In the genomic region with DNA sequence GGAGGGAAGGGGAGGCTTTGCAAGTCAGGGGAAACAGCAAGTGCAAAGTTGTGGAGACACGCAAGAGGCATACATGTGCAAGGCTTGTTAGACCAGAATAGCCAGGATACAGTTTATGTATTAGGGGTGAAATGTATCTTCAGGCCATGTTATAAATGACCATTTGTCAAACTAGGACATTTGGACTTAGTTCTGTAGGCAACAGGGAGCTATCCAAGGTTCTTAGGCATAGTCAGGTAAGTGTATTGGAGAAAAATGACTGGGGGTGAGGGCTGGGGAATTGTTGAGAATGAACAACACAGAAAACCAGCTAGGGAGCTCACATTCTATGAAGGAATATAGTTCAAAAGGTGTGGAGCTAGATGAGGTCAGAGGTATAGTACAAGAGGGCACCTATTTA, we compare ENCODE assay signal across 16 cellular contexts. TPM values are rescaled to one million over a fixed set of nuclear protein-coding genes. Genes with fewer than 3 reads are reported as not detected.
DNase-seq lines count a peak whose midpoint lies in the region; ATAC-seq and TF ChIP-seq lines count a peak whose summit lies in the region.
"Had no signal": no experiment of that assay in that cellular context is flagged by ENCODE, and none has a peak within 500 bp of the region (broad histone marks: within the 10 kb centered on the region; RNA-seq: fewer than 3 reads in every experiment).

No MANE protein-coding gene starts in this region.

- BruUV-seq in IMR-90 (replicated peaks; lab: Mats Ljungman, UMichigan): no TSS peak

- no peak overlapping the region for H2BK20ac ChIP-seq in IMR-90 (ENCODE audit: low read depth, low read length)

- H4K8ac ChIP-seq in IMR-90 (ENCODE audit: low read depth in 2 of 2, low read length in 2 of 2): no peak overlapping the region

- H2AK9ac ChIP-seq in IMR-90 (replicated peaks; ENCODE audit: low read depth, low read length, poor library complexity): no peak overlapping the region

- no peak overlapping the region for H3K9ac ChIP-seq in IMR-90 (ENCODE audit: low read depth, low read length)

- POLR2A ChIA-PET in IMR-90 (lab: Charles Lee; ENCODE audit: unreplicated experiment): no interaction called here

- no peaks in the 10 kb centered on the region for H3K79me1 ChIP-seq in IMR-90 (ENCODE audit: low read depth in 1 of 2, low read length in 2 of 2)

- H3K18ac ChIP-seq in IMR-90 (ENCODE audit: low read depth, low read length): no peak overlapping the region

- H3K27me3 ChIP-seq in IMR-90 (ENCODE audit: control insufficient read depth, insufficient read depth, low read length): no peaks in the 10 kb centered on the region; the same call in 1 of the 2 replicates
- H3K27me3 ChIP-seq: SJSA1 had no signal

- H3K4me2 ChIP-seq in IMR-90 (ENCODE audit: low read depth, low read length): no peak overlapping the region

- CTCF ChIA-PET in IMR-90 (lab: Yijun Ruan, JAX): interaction anchor here (1.0 kb wide), 1 partner anchor 36 kb away, joined by 3 read pairs; no protein-coding TSS in a partner anchor

- H4K5ac ChIP-seq in IMR-90 (ENCODE audit: low read depth, low read length): no peak overlapping the region

- dilution Hi-C loops in IMR-90 (cut with HindIII; ENCODE audit: low sequenced_read_pairs, unreplicated experiment): no loop called here

- no peak overlapping the region for H2AK5ac ChIP-seq in IMR-90 (ENCODE audit: low read depth, low read length)

- ATAC-seq in IMR-90 (ENCODE audit: low read depth) (no peak), GM18517 (IDR thresholded peaks at IDR 0.05; ENCODE audit: unreplicated experiment) (no peak)

- no peak overlapping the region for H4K91ac ChIP-seq in IMR-90 (ENCODE audit: insufficient read depth, low read depth, low read length)

- no peak overlapping the region for H3K4ac ChIP-seq in IMR-90 (ENCODE audit: low read depth, low read length)

- no peak overlapping the region for H2AFZ ChIP-seq in IMR-90 (replicated peaks; ENCODE audit: low read length, poor library complexity)

- no peaks in the 10 kb centered on the region for H3K9me3 ChIP-seq in IMR-90 (ENCODE audit: control insufficient read depth, insufficient read depth, low read length)
- H3K9me3 ChIP-seq: Caco-2, SJSA1 had no signal

- in situ Hi-C loops in IMR-90 (cut with MboI; ENCODE audit: low sequenced_read_pairs): no loop called here

- no peaks in the 10 kb centered on the region for H3K9me1 ChIP-seq in IMR-90 (ENCODE audit: insufficient read depth, low read length)

- no peak overlapping the region for H3K27ac ChIP-seq in IMR-90 (ENCODE audit: insufficient read depth, low read length)
- H3K27ac ChIP-seq: RWPE1, SJSA1 had no signal

- no peak for TF ChIP-seq CTCF in AG10803 (conservative IDR thresholded peaks at IDR 0.05; ENCODE audit: low read length)
- no peak for TF ChIP-seq CTCF in IMR-90 (conservative IDR thresholded peaks at IDR 0.05; ENCODE audit: low read depth, low read length)
- no peak for TF ChIP-seq CTCF in epithelial cell of esophagus (IDR thresholded peaks at IDR 0.05; ENCODE audit: insufficient read depth, low read depth, low read length, missing control alignments)

- intact Hi-C loops in IMR-90 (cut with micrococcal nuclease): no loop called here

- no peak overlapping the region for H3K14ac ChIP-seq in IMR-90 (replicated peaks; ENCODE audit: low read depth, low read length)

- no peak overlapping the region for H2BK5ac ChIP-seq in IMR-90 (ENCODE audit: low read depth, low read length, poor library complexity, severe bottlenecking)

- no peak overlapping the region for H3K23ac ChIP-seq in IMR-90 (ENCODE audit: low read depth, low read length)

- TF ChIP-seq RAD21 in IMR-90 (IDR thresholded peaks at IDR 0.05; ENCODE audit: low read length): no peak

- no peak overlapping the region for H3K4me3 ChIP-seq in AG10803 (ENCODE audit: low read length)
- H3K4me3 ChIP-seq in IMR-90 (ENCODE audit: insufficient read depth, low read depth, low read length): no peak overlapping the region
- no peak overlapping the region for H3K4me3 ChIP-seq in epithelial cell of esophagus (ENCODE audit: low read length)
- H3K4me3 ChIP-seq: SJSA1 had no signal

- no peaks in the 10 kb centered on the region for H3K4me1 ChIP-seq in IMR-90 (ENCODE audit: control insufficient read depth, insufficient read depth, low read length)
- H3K4me1 ChIP-seq: Caco-2, SJSA1 had no signal

- H3K36me3 ChIP-seq in IMR-90 (ENCODE audit: control insufficient read depth, insufficient read depth, low read length): no peaks in the 10 kb centered on the region
- H3K36me3 ChIP-seq: SJSA1 had no signal

- no peaks in the 10 kb centered on the region for H4K20me1 ChIP-seq in IMR-90 (ENCODE audit: insufficient read depth, low read length)

- WGBS in IMR-90 (ENCODE audit: extremely low coverage in 2 of 2, insufficient read length in 1 of 2), 2 experiments: 80% methylated on average over 1 of the region's 1 CpG; no CpG with 5 or more reads in 1 of the 2 experiments

- no peak overlapping the region for H2BK120ac ChIP-seq in IMR-90 (ENCODE audit: low read depth, low read length)

- TF ChIP-seq POLR2A in IMR-90 (IDR thresholded peaks at IDR 0.05; ENCODE audit: low read depth, low read length): no peak

- H3K56ac ChIP-seq in IMR-90 (ENCODE audit: extremely low read depth, insufficient read depth, low read length): no peak overlapping the region

- DNase-seq in AG10803 (ENCODE audit: low read depth) (peak; percentile 1), IMR-90 (peak; percentile 6), epithelial cell of esophagus (ENCODE audit: low read depth) (peak; percentile 24), lung microvascular endothelial cell (ENCODE audit: low read depth in 2 of 2) (peak; percentile 3 to 8), DMS153 (lab: John Stamatoyannopoulos, UW) (no peak), amygdala (lab: John Stamatoyannopoulos, UW) (no peak)
- DNase-seq: AML-193, DMS79, Kasumi-1, MV-4-11, NCI-H2081, NCI-H524 had no signal

- no peak overlapping the region for H2BK15ac ChIP-seq in IMR-90 (ENCODE audit: low read depth, low read length)

TF ChIP-seq in IMR-90, 13 proteins besides CTCF, POLR2A, EP300 and RAD21:
- TF ChIP-seq RCOR1 (IDR thresholded peaks at IDR 0.05; ENCODE audit: insufficient replicate concordance, low read length) (no peak), SMC3 (IDR thresholded peaks at IDR 0.05; ENCODE audit: low read depth, low read length) (no peak), FOS (IDR thresholded peaks at IDR 0.05; ENCODE audit: low read depth, low read length) (no peak), CEBPB (IDR thresholded peaks at IDR 0.05; ENCODE audit: low read depth, low read length) (no peak), MAFK (IDR thresholded peaks at IDR 0.05; ENCODE audit: low read depth, low read length) (no peak), RFX5 (IDR thresholded peaks at IDR 0.05; ENCODE audit: low read depth, low read length) (no peak), MXI1 (IDR thresholded peaks at IDR 0.05; ENCODE audit: borderline replicate concordance, low read depth, low read length) (no peak), MAZ (IDR thresholded peaks at IDR 0.05; ENCODE audit: borderline replicate concordance, low read depth, low read length) (no peak), BHLHE40 (IDR thresholded peaks at IDR 0.05; ENCODE audit: low read depth, low read length) (no peak), NFE2L2 (IDR thresholded peaks at IDR 0.05; ENCODE audit: low read depth, low read length) (no peak), CHD1 (IDR thresholded peaks at IDR 0.05; ENCODE audit: low read depth, low read length) (no peak)
- TF ChIP-seq, protein P1, sequence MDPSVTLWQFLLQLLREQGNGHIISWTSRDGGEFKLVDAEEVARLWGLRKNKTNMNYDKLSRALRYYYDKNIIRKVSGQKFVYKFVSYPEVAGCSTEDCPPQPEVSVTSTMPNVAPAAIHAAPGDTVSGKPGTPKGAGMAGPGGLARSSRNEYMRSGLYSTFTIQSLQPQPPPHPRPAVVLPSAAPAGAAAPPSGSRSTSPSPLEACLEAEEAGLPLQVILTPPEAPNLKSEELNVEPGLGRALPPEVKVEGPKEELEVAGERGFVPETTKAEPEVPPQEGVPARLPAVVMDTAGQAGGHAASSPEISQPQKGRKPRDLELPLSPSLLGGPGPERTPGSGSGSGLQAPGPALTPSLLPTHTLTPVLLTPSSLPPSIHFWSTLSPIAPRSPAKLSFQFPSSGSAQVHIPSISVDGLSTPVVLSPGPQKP (IDR thresholded peaks at IDR 0.05; ENCODE audit: borderline replicate concordance, low read depth, low read length): no peak
- TF ChIP-seq, protein P2, sequence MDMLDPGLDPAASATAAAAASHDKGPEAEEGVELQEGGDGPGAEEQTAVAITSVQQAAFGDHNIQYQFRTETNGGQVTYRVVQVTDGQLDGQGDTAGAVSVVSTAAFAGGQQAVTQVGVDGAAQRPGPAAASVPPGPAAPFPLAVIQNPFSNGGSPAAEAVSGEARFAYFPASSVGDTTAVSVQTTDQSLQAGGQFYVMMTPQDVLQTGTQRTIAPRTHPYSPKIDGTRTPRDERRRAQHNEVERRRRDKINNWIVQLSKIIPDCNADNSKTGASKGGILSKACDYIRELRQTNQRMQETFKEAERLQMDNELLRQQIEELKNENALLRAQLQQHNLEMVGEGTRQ (IDR thresholded peaks at IDR 0.05; ENCODE audit: low read depth, low read length): no peak

RNA-seq across cellular contexts. Expression of a gene that starts 42.5 kb away (rescaled TPM):
- not detected in 2 replicates for total RNA-seq in IMR-90 (2012; rRNA removed)
- polyA plus RNA-seq in IMR-90 (2012; rRNA removed): not detected in 2 replicates
- not detected in 2 replicates for polyA plus RNA-seq in IMR-90 (2012; cell fraction: cytosol; rRNA removed)
- polyA plus RNA-seq in IMR-90 (2012; cell fraction: nucleus; rRNA removed; ENCODE audit: low replicate concordance): not detected in 2 replicates
- total RNA-seq in lung microvascular endothelial cell: not detected in 2 replicates
- total RNA-seq: Caco-2 had no signal

Comparison
In these comparisons a context has a peak if more than half of its experiments do, and no peak if none do; other contexts are left out.
1. DNase-seq: peak in AG10803 (single experiment), IMR-90 (single experiment), epithelial cell of esophagus (single experiment) and lung microvascular endothelial cell (2 of 2); none in DMS153 (single experiment) and amygdala (0 of 56).